8 cellular contexts compared by ENCODE assay signal in genomic region chr10:3828404-3829192, GRCh38. TPM values are rescaled to one million over a fixed set of nuclear protein-coding genes. Genes with fewer than 3 reads are reported as not detected.
DNase-seq lines count a peak whose midpoint lies in the region; ATAC-seq and TF ChIP-seq lines count a peak whose summit lies in the region.

No MANE protein-coding gene starts in this region.

- no peak for TF ChIP-seq CTCF in CD14-positive monocyte (IDR thresholded peaks at IDR 0.05)
- no peak for TF ChIP-seq CTCF in HFFc6 (IDR thresholded peaks at IDR 0.05)
- no peak for TF ChIP-seq CTCF in omental fat pad (IDR thresholded peaks at IDR 0.05)

- H3K36me3 Mint-ChIP-seq in CD14-positive monocyte: no peaks in the 10 kb centered on the region
- no peaks in the 10 kb centered on the region for H3K36me3 Mint-ChIP-seq in HFFc6 (ENCODE audit: low read depth)

- no peaks in the 10 kb centered on the region for H3K36me3 ChIP-seq in esophagus (ENCODE audit: control insufficient read depth in 2 of 2, insufficient read depth in 2 of 2, low read length in 1 of 2)

- intact Hi-C loops in CD14-positive monocyte (cut with micrococcal nuclease): no loop called here

- H3K4me1 ChIP-seq in esophagus (ENCODE audit: control insufficient read depth in 2 of 2, insufficient read depth in 2 of 2, low read length in 1 of 2): peaks cover 0 to 6% of the 10 kb centered on the region in 2 donors

- H3K4me3 Mint-ChIP-seq in CD14-positive monocyte: peak overlapping the region; percentile 64 to 75
- peak overlapping the region; percentile 84 for H3K4me3 Mint-ChIP-seq in HFFc6

- H3K27ac Mint-ChIP-seq in CD14-positive monocyte (peak overlapping the region; percentile 83 to 93 (median 87)), HFFc6 (peak overlapping the region; percentile 94)

- peaks cover 20% of the 10 kb centered on the region for H3K4me1 Mint-ChIP-seq in CD14-positive monocyte
- H3K4me1 Mint-ChIP-seq in HFFc6 (ENCODE audit: low read depth): peaks cover 82% of the 10 kb centered on the region

- H3K9me3 Mint-ChIP-seq in CD14-positive monocyte (no peaks in the 10 kb centered on the region), HFFc6 (no peaks in the 10 kb centered on the region)

- no peaks in the 10 kb centered on the region for H3K9me3 ChIP-seq in esophagus (ENCODE audit: control insufficient read depth in 2 of 2, insufficient read depth in 1 of 2, low read depth in 1 of 2, low read length in 1 of 2)

- H3K4me3 ChIP-seq in esophagus (ENCODE audit: low read depth in 1 of 2, low read length in 2 of 2): peak overlapping the region; percentile 17 to 51

- ATAC-seq in omental fat pad (ENCODE audit: low FRiP score) (peak; percentile 3), HG02938 (IDR thresholded peaks at IDR 0.05; ENCODE audit: unreplicated experiment) (no peak), GM21367 (IDR thresholded peaks at IDR 0.05; ENCODE audit: unreplicated experiment) (no peak), HG03565 (IDR thresholded peaks at IDR 0.05; ENCODE audit: unreplicated experiment) (no peak)

- no peak for DNase-seq in CD14-positive monocyte (ENCODE audit: low spot score)
- DNase-seq in HFFc6: peak; percentile 73
- peak; percentile 60 to 62 for DNase-seq in activated CD4-positive, alpha-beta T cell treated with anti-CD3 and anti-CD28 coated beads for 4 hours
- DNase-seq in omental fat pad (ENCODE audit: low spot score): no peak

- peaks cover 1 to 2% (median 2%) of the 10 kb centered on the region in 3 donors for H3K27me3 Mint-ChIP-seq in CD14-positive monocyte (ENCODE audit: low read depth in 3 of 3)
- no peaks in the 10 kb centered on the region; the same call in 1 of the 2 replicates for H3K27me3 Mint-ChIP-seq in HFFc6 (ENCODE audit: insufficient read depth)

- no peaks in the 10 kb centered on the region for H3K27me3 ChIP-seq in esophagus (ENCODE audit: control insufficient read depth in 1 of 2, insufficient read depth in 2 of 2, low read length in 2 of 2)

- no peak overlapping the region for H3K27ac ChIP-seq in esophagus (ENCODE audit: low read depth in 2 of 2, low read length in 1 of 2)

- WGBS in esophagus, 2 donors: 3 to 14% methylated on average over 14 of the region's 14 CpGs

RNA-seq across cellular contexts. Expression of gene KLF6, which starts 43.6 kb away (rescaled TPM):
- polyA plus RNA-seq in CD14-positive monocyte (100 to 1,000 TPM; 499 to 510 TPM), esophagus (10 to 100 TPM; 41.6 to 44.7 TPM)
- 100 to 1,000 TPM; 114 to 154 (median 142) TPM for total RNA-seq in HFFc6 (2021; fragmentation: NEBNext Ultra II Directional; extraction: Animal tissue kit (Norgen Biotek cat#: 25700))
- total RNA-seq in omental fat pad: 100 to 1,000 TPM; 185 to 404 (median 276) TPM

Comparison
In these comparisons a context has a peak if more than half of its experiments do, and no peak if none do; other contexts are left out.
1. DNase-seq: peak in HFFc6 (single experiment) and activated CD4-positive, alpha-beta T cell treated with anti-CD3 and anti-CD28 coated beads for 4 hours (2 of 2); none in CD14-positive monocyte (single experiment) and omental fat pad (single experiment).